ENCODE assay signal across 8 cellular contexts in genomic region chr6:52995913-52996685, GRCh38. TPM values are rescaled to one million over a fixed set of nuclear protein-coding genes. Genes with fewer than 3 reads are reported as not detected.
DNase-seq lines count a peak whose midpoint lies in the region; ATAC-seq, FAIRE-seq and TF ChIP-seq lines count a peak whose summit lies in the region.

No MANE protein-coding gene starts in this region.

- H3K14ac ChIP-seq in IMR-90 (replicated peaks; ENCODE audit: low read depth, low read length), result no peak overlapping the region

- no peak for FAIRE-seq in GM12878 (lab: Jason Lieb, UNC)

- no peak overlapping the region for H2AK9ac ChIP-seq in IMR-90 (replicated peaks; ENCODE audit: low read depth, low read length, poor library complexity)

- peaks cover 22% of the 10 kb centered on the region for H3K4me1 ChIP-seq in CD4-positive, alpha-beta memory T cell (ENCODE audit: insufficient read depth, low read length)
- H3K4me1 ChIP-seq in IMR-90 (ENCODE audit: control insufficient read depth, insufficient read depth, low read length) (peaks cover 3% of the 10 kb centered on the region; the same call in 1 of the 2 replicates), GM12878 (ENCODE audit: control insufficient read depth, insufficient read depth, low read length) (no peaks in the 10 kb centered on the region), spleen (peaks cover 0 to 44% (median 21%) of the 10 kb centered on the region in 6 donors)

- no peak for TF ChIP-seq CTCF in IMR-90 (conservative IDR thresholded peaks at IDR 0.05; ENCODE audit: low read depth, low read length)
- TF ChIP-seq CTCF in GM12878 (IDR thresholded peaks at IDR 0.05 in 2 of 3, conservative IDR thresholded peaks at IDR 0.05 in 1 of 3; ENCODE audit: control insufficient read depth in 2 of 3, extremely low read depth in 1 of 3, insufficient read depth in 1 of 3, low read depth in 3 of 3, low read length in 3 of 3), result no peak
- TF ChIP-seq CTCF in spleen (IDR thresholded peaks at IDR 0.05 in 8 of 11, conservative IDR thresholded peaks at IDR 0.05 in 3 of 11), result no peak

- 0% methylated on average over 4 of the region's 21 CpGs; no CpG with 5 or more reads in 1 of the 2 experiments for WGBS in IMR-90 (ENCODE audit: extremely low coverage in 2 of 2, insufficient read length in 1 of 2), 2 experiments
- 2% methylated on average over 21 of the region's 21 CpGs for WGBS in GM12878 (ENCODE audit: insufficient coverage, insufficient replicate concordance, low lambda C conversion rate, missing lambda C conversion rate)
- 13 to 17% (median 14%) methylated on average over 21 of the region's 21 CpGs for WGBS in spleen, 5 donors

- ATAC-seq in IMR-90 (ENCODE audit: low read depth) (no peak), GM12878 (peak; percentile 11), HG03135 (IDR thresholded peaks at IDR 0.05; ENCODE audit: unreplicated experiment) (no peak), GM21786 (IDR thresholded peaks at IDR 0.05; ENCODE audit: unreplicated experiment) (no peak)

- no peak overlapping the region for H2BK5ac ChIP-seq in IMR-90 (ENCODE audit: low read depth, low read length, poor library complexity, severe bottlenecking)

- RAD21 ChIA-PET in GM12878 (lab: Charles Lee; ENCODE audit: unreplicated experiment), result interaction anchor here (0.9 to 1.5 kb wide), 4 partner anchors 16 to 488 kb away, joined by 3 to 5 read pairs (median 3); no protein-coding TSS in a partner anchor

- no peak for TF ChIP-seq EP300 in GM12878 (IDR thresholded peaks at IDR 0.05; ENCODE audit: borderline replicate concordance in 1 of 2, control insufficient read depth in 1 of 2, low read depth in 2 of 2, low read length in 2 of 2)

- H4K5ac ChIP-seq in IMR-90 (ENCODE audit: low read depth, low read length), result no peak overlapping the region

- TF ChIP-seq RAD21 in IMR-90 (IDR thresholded peaks at IDR 0.05; ENCODE audit: low read length), result no peak
- no peak for TF ChIP-seq RAD21 in GM12878 (IDR thresholded peaks at IDR 0.05; ENCODE audit: insufficient read depth, low read depth, low read length)

- no peak overlapping the region for H4K8ac ChIP-seq in IMR-90 (ENCODE audit: low read depth in 2 of 2, low read length in 2 of 2)

- peak overlapping the region; percentile 14; the same call in 1 of the 2 replicates for H3K4me2 ChIP-seq in IMR-90 (ENCODE audit: low read depth, low read length)
- peak overlapping the region; percentile 76 for H3K4me2 ChIP-seq in GM12878 (ENCODE audit: control insufficient read depth, insufficient read depth)

- intact Hi-C loops in CD4-positive, alpha-beta memory T cell (cut with micrococcal nuclease), result loop anchor here (1.0 to 10.0 kb wide), 11 partner anchors 12 to 796 kb away; partner anchors contain the start of genes MCM3, TMEM14A and TRAM2
- intact Hi-C loops in IMR-90 (cut with micrococcal nuclease) (loop anchor here (1.0 to 5.0 kb wide), 7 partner anchors 37 to 585 kb away; no protein-coding TSS in a partner anchor), GM12878 (cut with micrococcal nuclease; ENCODE audit: unreplicated experiment) (loop anchor here (5.0 to 10.0 kb wide), 4 partner anchors 441 to 711 kb away; partner anchors contain the start of genes EFHC1 and MCM3), spleen (cut with DNase I; ENCODE audit: low total_unique reads) (no loop called here)

- SMC1A ChIA-PET in GM12878 (lab: Charles Lee; ENCODE audit: uncharacterized antibody, unreplicated experiment), result interaction anchor here (0.8 to 2.7 kb wide), 8 partner anchors 9 to 712 kb away, joined by 3 to 18 read pairs (median 4); partner anchors contain the start of genes FBXO9 and MCM3

- no peak overlapping the region for H2BK15ac ChIP-seq in IMR-90 (ENCODE audit: low read depth, low read length)

- no peaks in the 10 kb centered on the region for H3K79me2 ChIP-seq in GM12878 (ENCODE audit: control insufficient read depth, insufficient read depth, low read length)

- H3K4me1 Mint-ChIP-seq in CD4-positive, alpha-beta memory T cell, result peaks cover 9 to 29% (median 20%) of the 10 kb centered on the region in 4 donors
- peaks cover 23 to 41% of the 10 kb centered on the region in 2 donors for H3K4me1 Mint-ChIP-seq in immature natural killer cell

- no peak overlapping the region for H2AK5ac ChIP-seq in IMR-90 (ENCODE audit: low read depth, low read length)

- peak overlapping the region; percentile 4 to 59 for H3K4me3 ChIP-seq in CD4-positive, alpha-beta memory T cell (ENCODE audit: low read length in 2 of 2)
- peak overlapping the region; percentile 4; the same call in 1 of the 2 replicates for H3K4me3 ChIP-seq in IMR-90 (ENCODE audit: insufficient read depth, low read depth, low read length)
- peak overlapping the region; percentile 91 for H3K4me3 ChIP-seq in SK-N-MC
- H3K4me3 ChIP-seq in GM12878, result peak overlapping the region; percentile 65
- peak overlapping the region; percentile 28 to 86 (median 46) for H3K4me3 ChIP-seq in spleen

- no peak overlapping the region for H2AFZ ChIP-seq in IMR-90 (replicated peaks; ENCODE audit: low read length, poor library complexity)
- H2AFZ ChIP-seq in GM12878 (ENCODE audit: control insufficient read depth, low read depth, low read length), result peak overlapping the region; percentile 15; the same call in 1 of the 2 replicates

- peaks cover 0 to 12% of the 10 kb centered on the region in 2 donors for H3K36me3 Mint-ChIP-seq in CD4-positive, alpha-beta memory T cell
- H3K36me3 Mint-ChIP-seq in immature natural killer cell, result peaks cover 0 to 4% (median 2%) of the 10 kb centered on the region in 3 donors

- H3K9ac ChIP-seq in IMR-90 (ENCODE audit: low read depth, low read length), result no peak overlapping the region
- no peak overlapping the region for H3K9ac ChIP-seq in SK-N-MC (ENCODE audit: insufficient read length)
- no peak overlapping the region; the same call in 1 of the 2 replicates for H3K9ac ChIP-seq in GM12878 (ENCODE audit: control insufficient read depth, insufficient read depth, low read length)

- peaks cover 0 to 18% (median 3%) of the 10 kb centered on the region in 8 donors for H3K9me3 Mint-ChIP-seq in CD4-positive, alpha-beta memory T cell
- H3K9me3 Mint-ChIP-seq in immature natural killer cell, result peaks cover 0 to 6% (median 0%) of the 10 kb centered on the region in 6 donors

- no peak overlapping the region for H3K18ac ChIP-seq in IMR-90 (ENCODE audit: low read depth, low read length)

- H3K4ac ChIP-seq in IMR-90 (ENCODE audit: low read depth, low read length), result no peak overlapping the region

- no peak overlapping the region for H3K23ac ChIP-seq in IMR-90 (ENCODE audit: low read depth, low read length)

- no peaks in the 10 kb centered on the region for H3K9me3 ChIP-seq in CD4-positive, alpha-beta memory T cell (ENCODE audit: control insufficient read depth in 1 of 2, low read length in 2 of 2)
- H3K9me3 ChIP-seq in IMR-90 (ENCODE audit: control insufficient read depth, insufficient read depth, low read length) (no peaks in the 10 kb centered on the region), SK-N-MC (ENCODE audit: low read depth, low read length) (no peaks in the 10 kb centered on the region), GM12878 (replicated peaks; ENCODE audit: control insufficient read depth, insufficient read depth, low read length) (no peaks in the 10 kb centered on the region), spleen (no peaks in the 10 kb centered on the region)

- H3K27me3 Mint-ChIP-seq in CD4-positive, alpha-beta memory T cell, result peaks cover 4 to 8% of the 10 kb centered on the region in 2 donors
- peaks cover 18 to 28% (median 22%) of the 10 kb centered on the region in 3 donors for H3K27me3 Mint-ChIP-seq in immature natural killer cell (ENCODE audit: low read depth in 3 of 3)

- CTCF ChIA-PET in CD4-positive, alpha-beta memory T cell (lab: Charles Lee; ENCODE audit: partially characterized antibody), result interaction anchor here (0.7 to 3.8 kb wide), 6 partner anchors 10 to 70 kb away, joined by 3 to 49 read pairs (median 5); partner anchors contain the start of gene FBXO9
- CTCF ChIA-PET in IMR-90 (lab: Yijun Ruan, JAX) (interaction anchor here (0.6 to 1.3 kb wide), 9 partner anchors 11 to 88 kb away, joined by 3 to 6 read pairs (median 3); no protein-coding TSS in a partner anchor), GM12878 (lab: Yijun Ruan, JAX) (interaction anchor here (0.6 to 3.5 kb wide), 24 partner anchors 10 to 710 kb away, joined by 3 to 24 read pairs (median 3); partner anchors contain the start of genes ELOVL5 and FBXO9)

- no TSS peak for BruUV-seq in IMR-90 (replicated peaks; lab: Mats Ljungman, UMichigan)
- BruUV-seq in GM12878 (replicated peaks; lab: Mats Ljungman, UMichigan), result no TSS peak

- in situ Hi-C loops in IMR-90 (cut with MboI; ENCODE audit: low sequenced_read_pairs), result no loop called here
- in situ Hi-C loops in GM12878 (cut with MboI), result no loop called here

- peak overlapping the region; percentile 92 to 99 (median 94) for H3K4me3 Mint-ChIP-seq in CD4-positive, alpha-beta memory T cell
- peak overlapping the region; percentile 90 to 99 (median 92) for H3K4me3 Mint-ChIP-seq in immature natural killer cell

- no peaks in the 10 kb centered on the region for H4K20me1 ChIP-seq in IMR-90 (ENCODE audit: insufficient read depth, low read length)
- H4K20me1 ChIP-seq in GM12878 (ENCODE audit: control insufficient read depth, insufficient read depth), result no peaks in the 10 kb centered on the region

- no peak overlapping the region for H2BK120ac ChIP-seq in IMR-90 (ENCODE audit: low read depth, low read length)

- H4K91ac ChIP-seq in IMR-90 (ENCODE audit: insufficient read depth, low read depth, low read length), result no peak overlapping the region

- dilution Hi-C loops in IMR-90 (cut with HindIII; ENCODE audit: low sequenced_read_pairs, unreplicated experiment), result no loop called here

- H3K27ac ChIP-seq in CD4-positive, alpha-beta memory T cell (ENCODE audit: low read depth, low read length), result no peak overlapping the region
- H3K27ac ChIP-seq in IMR-90 (ENCODE audit: insufficient read depth, low read length) (no peak overlapping the region), SK-N-MC (peak overlapping the region; percentile 59; the same call in 1 of the 2 replicates), GM12878 (ENCODE audit: control insufficient read depth, insufficient read depth) (no peak overlapping the region), spleen (peak overlapping the region; percentile 91 to 99 (median 96))

- POLR2A ChIA-PET in CD4-positive, alpha-beta memory T cell (lab: Charles Lee; ENCODE audit: partially characterized antibody), result interaction anchor here (1.0 to 2.7 kb wide), 7 partner anchors 10 to 799 kb away, joined by 3 to 23 read pairs (median 5); partner anchors contain the start of genes FBXO9, LRRC1 and PAQR8
- POLR2A ChIA-PET in IMR-90 (lab: Charles Lee; ENCODE audit: unreplicated experiment) (no interaction called here), GM12878 (lab: Charles Lee) (interaction anchor here (0.9 kb wide), 1 partner anchor 14 kb away, joined by 4 read pairs; no protein-coding TSS in a partner anchor)

- no peak overlapping the region for H2BK20ac ChIP-seq in IMR-90 (ENCODE audit: low read depth, low read length)

- peaks cover 6 to 19% of the 10 kb centered on the region in 2 experiments; a peak in 2 of 4 replicates for H3K79me1 ChIP-seq in IMR-90 (ENCODE audit: low read depth in 1 of 2, low read length in 2 of 2)

- no peak for TF ChIP-seq POLR2A in IMR-90 (IDR thresholded peaks at IDR 0.05; ENCODE audit: low read depth, low read length)
- no peak for TF ChIP-seq POLR2A in GM12878 (IDR thresholded peaks at IDR 0.05; ENCODE audit: low read depth, low read length)
- no peak for TF ChIP-seq POLR2A in spleen (IDR thresholded peaks at IDR 0.05)

- H3K36me3 ChIP-seq in CD4-positive, alpha-beta memory T cell (ENCODE audit: insufficient read depth, low read length), result no peaks in the 10 kb centered on the region
- no peaks in the 10 kb centered on the region for H3K36me3 ChIP-seq in IMR-90 (ENCODE audit: control insufficient read depth, insufficient read depth, low read length)
- peaks cover 14% of the 10 kb centered on the region for H3K36me3 ChIP-seq in SK-N-MC (ENCODE audit: insufficient read depth, low read length)
- no peaks in the 10 kb centered on the region for H3K36me3 ChIP-seq in GM12878 (ENCODE audit: control insufficient read depth in 2 of 2, insufficient read depth in 2 of 2, low read length in 1 of 2)
- no peaks in the 10 kb centered on the region for H3K36me3 ChIP-seq in spleen

- no peak overlapping the region for H3K56ac ChIP-seq in IMR-90 (ENCODE audit: extremely low read depth, insufficient read depth, low read length)

- peak overlapping the region; percentile 95 to 100 (median 100) for H3K27ac Mint-ChIP-seq in CD4-positive, alpha-beta memory T cell
- H3K27ac Mint-ChIP-seq in immature natural killer cell, result peak overlapping the region; percentile 88 to 100 (median 97)

- no peaks in the 10 kb centered on the region for H3K27me3 ChIP-seq in CD4-positive, alpha-beta memory T cell (ENCODE audit: insufficient read depth, low read length)
- H3K27me3 ChIP-seq in IMR-90 (ENCODE audit: control insufficient read depth, insufficient read depth, low read length), result no peaks in the 10 kb centered on the region
- no peaks in the 10 kb centered on the region for H3K27me3 ChIP-seq in GM12878 (replicated peaks in 1 of 2; ENCODE audit: control insufficient read depth in 2 of 2, insufficient read depth in 2 of 2, low read length in 1 of 2)
- H3K27me3 ChIP-seq in spleen (replicated peaks in 1 of 7), result no peaks in the 10 kb centered on the region

- H3K9me1 ChIP-seq in IMR-90 (ENCODE audit: insufficient read depth, low read length), result no peaks in the 10 kb centered on the region

- DNase-seq in CD4-positive, alpha-beta memory T cell, result peak in 4 of 5 donors; percentile 36 to 42 (median 39)
- DNase-seq in IMR-90 (peak; percentile 91), SK-N-MC (ENCODE audit: low read depth, low spot score) (peak; percentile 57), GM12878 (ENCODE audit: low read depth, low spot score) (peak; percentile 51), immature natural killer cell (peak in 2 of 3 donors; percentile 38 to 45), spleen (peak; percentile 78)

RNA-seq across cellular contexts. Expression of gene GSTA4, which starts 1.0 kb away (rescaled TPM):
- not detected for total RNA-seq in CD4-positive, alpha-beta memory T cell
- polyA plus RNA-seq in CD4-positive, alpha-beta memory T cell, result 1 to 10 TPM in 1 of 2 donors, under 1 TPM in 1; 0.57 to 1.7 TPM
- total RNA-seq in IMR-90 (2012; rRNA removed) (26.9 and 35.8 TPM in 2 replicates), GM12878 (2014; rRNA removed) (2.9 and 5.3 TPM in 2 replicates), GM12878 (2014; rRNA removed; fragmentation: Illumina TruSeq; extraction: Trizol) (3.9 and 5.4 TPM in 2 replicates), GM12878 (2021) (3.4 and 4.7 TPM in 2 replicates), spleen (10 to 100 TPM in 6 of 7 donors, 1 to 10 TPM in 1; 8.5 to 23.3 (median 14.8) TPM)
- polyA plus RNA-seq in IMR-90 (2012; rRNA removed) (29.6 and 35.6 TPM in 2 replicates), GM12878 (2011; rRNA removed) (1.9 and 2.7 TPM in 2 replicates), GM12878 (2014; fragmentation: Illumina TruSeq; extraction: Trizol) (5.7 and 11.6 TPM in 2 replicates), GM12878 (2014; fragmentation: Nextera tagmentation; extraction: Ambion mirVana) (1 to 10 TPM; 8.6 to 9.7 TPM), GM12878 (2014; rRNA removed) (4.5 TPM in 2 replicates), GM12878 (2016; fragmentation: Nextera tagmentation; extraction: Ambion mirVana) (1 to 10 TPM; 4.4 TPM), immature natural killer cell (1 to 10 TPM in 2 of 3 donors, not detected in 1; 5.3 to 6.4 TPM), spleen (10 to 100 TPM; 13.0 to 19.4 (median 15.2) TPM)
- polyA plus RNA-seq in IMR-90 (2012; cell fraction: cytosol; rRNA removed), result 7.6 and 12.7 TPM in 2 replicates
- 4.2 and 41.9 TPM in 2 replicates for polyA plus RNA-seq in IMR-90 (2012; cell fraction: nucleus; rRNA removed; ENCODE audit: low replicate concordance)
- 1.6 and 2.9 TPM in 2 replicates for total RNA-seq in GM12878 (2013; cell fraction: nucleolus; rRNA removed)
- 1.4 TPM for polyA plus RNA-seq in GM12878 (2011; ENCODE audit: low read depth)
- polyA plus RNA-seq in GM12878 (2011; cell fraction: cytosol; rRNA removed), result 0.85 and 1.0 TPM in 2 replicates
- 0.61 and 0.64 TPM in 2 replicates for polyA plus RNA-seq in GM12878 (2011; cell fraction: nucleus; rRNA removed)
- 2.1 and 3.4 TPM in 2 replicates for polyA plus RNA-seq in GM12878 (2012)
- polyA minus RNA-seq in GM12878 (2011; rRNA and poly(A)+ RNA removed), result 1.1 and 1.6 TPM in 2 replicates
- polyA minus RNA-seq in GM12878 (2011; cell fraction: cytosol; rRNA and poly(A)+ RNA removed), result not detected in 2 replicates
- polyA minus RNA-seq in GM12878 (2011; cell fraction: nucleus; rRNA and poly(A)+ RNA removed), result 0.38 TPM in 1 of 2 replicates, not detected in the other

Comparison
In these comparisons a context has a peak if more than half of its experiments do, and no peak if none do; other contexts are left out.
1. DNase-seq: peak in every context shown above with its lines; median percentile 91 in IMR-90; 78 in spleen; 57 in SK-N-MC; 51 in GM12878; 42 in immature natural killer cell; 39 in CD4-positive, alpha-beta memory T cell.
2. H3K27ac ChIP-seq: peak in SK-N-MC (single experiment) and spleen (8 of 8); none in CD4-positive, alpha-beta memory T cell (single experiment), IMR-90 (single experiment) and GM12878 (single experiment).
3. H3K4me3 ChIP-seq: peak in every context shown above with its lines; median percentile 91 in SK-N-MC; 65 in GM12878; 46 in spleen; 32 in CD4-positive, alpha-beta memory T cell; 4 in IMR-90.